11 cellular contexts compared by ENCODE assay signal in the genomic region with DNA sequence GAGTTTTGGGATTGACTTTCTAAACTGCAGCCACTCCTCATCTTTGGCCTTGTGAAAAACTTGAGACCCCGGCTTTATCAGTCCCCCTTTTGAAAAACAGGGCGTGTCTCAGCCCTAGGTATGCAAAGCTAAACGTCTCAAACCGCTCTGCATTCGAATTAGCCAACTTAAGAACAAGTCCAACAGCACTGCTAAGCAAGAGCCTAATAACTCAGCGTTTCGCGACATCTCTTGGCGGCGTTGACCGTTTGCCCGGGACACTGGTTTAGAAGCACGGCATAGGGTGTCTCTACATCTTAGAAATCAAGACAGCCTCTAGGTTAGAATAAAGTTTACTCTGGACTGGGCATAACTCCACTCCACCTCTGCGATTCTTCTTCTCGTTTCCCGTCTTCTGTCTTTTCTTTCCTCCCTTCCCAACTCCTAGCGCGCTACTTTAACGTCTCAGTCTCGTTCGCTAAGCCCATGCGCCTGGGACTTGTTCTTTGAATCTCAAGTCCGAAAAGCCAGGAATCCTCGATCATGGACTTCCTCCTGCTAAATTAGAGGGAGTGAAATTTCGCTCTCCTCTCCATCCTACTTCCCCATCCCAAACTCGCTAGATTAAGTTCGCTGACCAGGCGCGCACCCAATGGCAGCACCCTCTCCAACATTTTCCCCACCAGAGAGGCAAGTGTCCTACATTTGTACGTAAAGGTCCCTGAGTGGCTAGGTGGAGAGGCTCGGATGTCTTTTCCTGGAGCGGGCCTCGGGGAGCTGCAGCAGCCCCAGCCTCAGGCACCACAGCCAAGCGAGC. TPM values are rescaled to one million over a fixed set of nuclear protein-coding genes. Genes with fewer than 3 reads are reported as not detected.
DNase-seq lines count a peak whose midpoint lies in the region; TF ChIP-seq lines count a peak whose summit lies in the region.
"Had no signal": no experiment of that assay in that cellular context is flagged by ENCODE, and none has a peak within 500 bp of the region (broad histone marks: within the 10 kb centered on the region; RNA-seq: fewer than 3 reads in every experiment).

No MANE protein-coding gene starts in this region.

- no peak overlapping the region for H3K4me3 Mint-ChIP-seq in activated naive CD4-positive, alpha-beta T cell treated with anti-CD3 and anti-CD28 coated beads, Interleukin-2, amount 10 ng/mL, durations not matched to agents 7 days and 5 days
- H3K4me3 Mint-ChIP-seq in activated naive CD4-positive, alpha-beta T cell treated with anti-CD3 and anti-CD28 coated beads for 36 hours, result no peak overlapping the region

- H3K27ac Mint-ChIP-seq in activated naive CD4-positive, alpha-beta T cell treated with anti-CD3 and anti-CD28 coated beads, Interleukin-2, amount 10 ng/mL, durations not matched to agents 7 days and 5 days, result peak overlapping the region; percentile 62
- no peak overlapping the region for H3K27ac Mint-ChIP-seq in activated naive CD4-positive, alpha-beta T cell treated with anti-CD3 and anti-CD28 coated beads for 36 hours

- DNase-seq in activated naive CD4-positive, alpha-beta T cell treated with anti-CD3 and anti-CD28 coated beads, Interleukin-2, amount 10 ng/mL, durations not matched to agents 7 days and 5 days, result no peak
- no peak for DNase-seq in activated naive CD4-positive, alpha-beta T cell treated with anti-CD3 and anti-CD28 coated beads for 36 hours
- DNase-seq in coronary artery (ENCODE audit: low spot score) (no peak), tibial artery (no peak), NCI-H2107 (lab: John Stamatoyannopoulos, UW) (no peak), cortex of kidney (lab: John Stamatoyannopoulos, UW) (no peak), DMS 273 treated with DMSO at 0.1 percent for 48 hours (lab: John Stamatoyannopoulos, UW) (no peak)

- H3K36me3 ChIP-seq in mucosa of stomach (ENCODE audit: control insufficient read depth, insufficient read depth, low read length) (no peaks in the 10 kb centered on the region), tibial artery (no peaks in the 10 kb centered on the region)

- peaks cover 14% of the 10 kb centered on the region for H3K4me1 ChIP-seq in mucosa of stomach (ENCODE audit: control insufficient read depth, insufficient read depth, low read length)
- peaks cover 0 to 29% (median 17%) of the 10 kb centered on the region in 4 donors for H3K4me1 ChIP-seq in tibial artery

- no peaks in the 10 kb centered on the region for H3K9me3 ChIP-seq in mucosa of stomach (ENCODE audit: control insufficient read depth, low read length)
- no peaks in the 10 kb centered on the region for H3K9me3 ChIP-seq in tibial artery

- TF ChIP-seq CTCF in coronary artery (IDR thresholded peaks at IDR 0.05) (no peak), tibial artery (IDR thresholded peaks at IDR 0.05) (no peak)

- H3K4me1 Mint-ChIP-seq in activated naive CD4-positive, alpha-beta T cell treated with anti-CD3 and anti-CD28 coated beads, Interleukin-2, amount 10 ng/mL, durations not matched to agents 7 days and 5 days, result peaks cover 18% of the 10 kb centered on the region
- H3K4me1 Mint-ChIP-seq in activated naive CD4-positive, alpha-beta T cell treated with anti-CD3 and anti-CD28 coated beads for 36 hours (ENCODE audit: low read depth), result peaks cover 15% of the 10 kb centered on the region

- CTCF ChIA-PET in activated naive CD4-positive, alpha-beta T cell treated with anti-CD3 and anti-CD28 coated beads, Interleukin-2, amount 10 ng/mL, durations not matched to agents 7 days and 5 days (lab: Charles Lee), result interaction anchor here (1.5 kb wide), 1 partner anchor 9 kb away, joined by 4 read pairs; no protein-coding TSS in a partner anchor
- CTCF ChIA-PET in activated naive CD4-positive, alpha-beta T cell treated with anti-CD3 and anti-CD28 coated beads for 36 hours (lab: Charles Lee), result no interaction called here

- peaks cover 8% of the 10 kb centered on the region for H3K36me3 Mint-ChIP-seq in activated naive CD4-positive, alpha-beta T cell treated with anti-CD3 and anti-CD28 coated beads, Interleukin-2, amount 10 ng/mL, durations not matched to agents 7 days and 5 days
- no peaks in the 10 kb centered on the region for H3K36me3 Mint-ChIP-seq in activated naive CD4-positive, alpha-beta T cell treated with anti-CD3 and anti-CD28 coated beads for 36 hours (ENCODE audit: low read depth)

- peaks cover 92% of the 10 kb centered on the region for H3K27me3 Mint-ChIP-seq in activated naive CD4-positive, alpha-beta T cell treated with anti-CD3 and anti-CD28 coated beads, Interleukin-2, amount 10 ng/mL, durations not matched to agents 7 days and 5 days
- peaks cover 81% of the 10 kb centered on the region for H3K27me3 Mint-ChIP-seq in activated naive CD4-positive, alpha-beta T cell treated with anti-CD3 and anti-CD28 coated beads for 36 hours (ENCODE audit: low read depth)

- intact Hi-C loops in activated naive CD4-positive, alpha-beta T cell treated with anti-CD3 and anti-CD28 coated beads for 36 hours (cut with micrococcal nuclease), result loop anchor here (10.0 kb wide), 1 partner anchor 281 kb away; no protein-coding TSS in a partner anchor
- intact Hi-C loops in tibial artery (cut with DNase I; ENCODE audit: low total_unique reads), result no loop called here

- peaks cover 2% of the 10 kb centered on the region for H3K9me3 Mint-ChIP-seq in activated naive CD4-positive, alpha-beta T cell treated with anti-CD3 and anti-CD28 coated beads, Interleukin-2, amount 10 ng/mL, durations not matched to agents 7 days and 5 days
- no peaks in the 10 kb centered on the region for H3K9me3 Mint-ChIP-seq in activated naive CD4-positive, alpha-beta T cell treated with anti-CD3 and anti-CD28 coated beads for 36 hours
- H3K9me3 Mint-ChIP-seq: central memory CD8-positive, alpha-beta T cell had no signal

- no peak overlapping the region for H3K9ac ChIP-seq in mucosa of stomach (ENCODE audit: low read length)

- peaks cover 68% of the 10 kb centered on the region for H3K27me3 ChIP-seq in mucosa of stomach (ENCODE audit: control insufficient read depth, insufficient read depth, low read length)
- peaks cover 0 to 70% of the 10 kb centered on the region in 2 donors for H3K27me3 ChIP-seq in tibial artery

- H3K4me3 ChIP-seq in coronary artery (peak overlapping the region; percentile 76), mucosa of stomach (ENCODE audit: low read length) (peak overlapping the region; percentile 60), tibial artery (peak overlapping the region; percentile 50 to 56)

- H3K27ac ChIP-seq in coronary artery (no peak overlapping the region), tibial artery (peak overlapping the region in 1 of 2 donors; percentile 73)
- H3K27ac ChIP-seq: C4-2B had no signal

RNA-seq across cellular contexts. Expression of gene TFAP2A, which starts 10.5 kb away (rescaled TPM):
- total RNA-seq in activated naive CD4-positive, alpha-beta T cell treated with anti-CD3 and anti-CD28 coated beads for 36 hours, result under 1 TPM in 1 of 2 experiments, not detected in 1; 0.30 TPM
- total RNA-seq: lung microvascular endothelial cell had no signal
